ENCODE assay signal across 35 cellular contexts in genomic region chr2:166521155-166521554, GRCh38. TPM values are rescaled to one million over a fixed set of nuclear protein-coding genes. Genes with fewer than 3 reads are reported as not detected.
"Had no signal": no experiment of that assay in that cellular context is flagged by ENCODE, and none has a peak within 500 bp of the region (broad histone marks: within the 10 kb centered on the region; RNA-seq: fewer than 3 reads in every experiment).

No MANE protein-coding gene starts in this region.

- H3K9me3 Mint-ChIP-seq: activated B cell treated with CpG ODN at 0.5 μM for 24 hours; activated naive CD4-positive, alpha-beta T cell treated with anti-CD3 and anti-CD28 coated beads for 36 hours; activated naive CD4-positive, alpha-beta T cell treated with anti-CD3 and anti-CD28 coated beads, Interleukin-2, amount 50 U/mL, for 24 hours; activated naive CD8-positive, alpha-beta T cell treated with anti-CD3 and anti-CD28 coated beads for 36 hours; activated naive CD8-positive, alpha-beta T cell treated with anti-CD3 and anti-CD28 coated beads, Interleukin-2, amount 50 U/mL, for 24 hours; activated T-cell treated with anti-CD3 and anti-CD28 coated beads, Interleukin-2, amount 50 U/mL, for 24 hours; activated T-cell treated with anti-CD3 and anti-CD28 coated beads, Interleukin-2, amount 50 U/mL, for 72 hours; activated T-helper 17 cell treated with anti-CD3 and anti-CD28 coated beads, Interleukin-2, amount 50 U/mL, for 72 hours; T-helper 2 cell treated with Interferon-gamma antibody and Interleukin-4, amounts not matched to agents 5 μg/mL and 100 μg/mL, for 36 hours had no signal

- H3K4me3 Mint-ChIP-seq: activated B cell treated with CpG ODN at 0.5 μM for 24 hours; activated CD8-positive, alpha-beta T cell treated with anti-CD3 and anti-CD28 coated beads, Interleukin-2, amount 10 ng/mL, durations not matched to agents 7 days and 5 days; activated naive CD4-positive, alpha-beta T cell treated with anti-CD3 and anti-CD28 coated beads for 36 hours; activated naive CD4-positive, alpha-beta T cell treated with anti-CD3 and anti-CD28 coated beads, Interleukin-2, amount 50 U/mL, for 24 hours; activated naive CD8-positive, alpha-beta T cell treated with anti-CD3 and anti-CD28 coated beads for 36 hours; activated naive CD8-positive, alpha-beta T cell treated with anti-CD3 and anti-CD28 coated beads, Interleukin-2, amount 50 U/mL, for 24 hours; activated T-cell treated with anti-CD3 and anti-CD28 coated beads, Interleukin-2, amount 50 U/mL, for 24 hours; activated T-cell treated with anti-CD3 and anti-CD28 coated beads, Interleukin-2, amount 50 U/mL, for 72 hours; activated T-helper 17 cell treated with anti-CD3 and anti-CD28 coated beads, Interleukin-2, amount 50 U/mL, for 72 hours; effector memory CD8-positive, alpha-beta T cell; T-helper 17 cell; T-helper 2 cell treated with Interferon-gamma antibody and Interleukin-4, amounts not matched to agents 5 μg/mL and 100 μg/mL, for 36 hours had no signal

- H3K4me1 Mint-ChIP-seq: activated B cell treated with CpG ODN at 0.5 μM for 24 hours; activated naive CD4-positive, alpha-beta T cell treated with anti-CD3 and anti-CD28 coated beads, Interleukin-2, amount 50 U/mL, for 24 hours; activated naive CD8-positive, alpha-beta T cell treated with anti-CD3 and anti-CD28 coated beads for 36 hours; activated naive CD8-positive, alpha-beta T cell treated with anti-CD3 and anti-CD28 coated beads, Interleukin-2, amount 50 U/mL, for 24 hours; activated T-helper 17 cell treated with anti-CD3 and anti-CD28 coated beads, Interleukin-2, amount 50 U/mL, for 72 hours; T-helper 17 cell had no signal

- H3K4me1 ChIP-seq: adrenal gland, body of pancreas had no signal

- H3K27me3 ChIP-seq: adrenal gland, body of pancreas, esophagus muscularis mucosa, gastroesophageal sphincter had no signal

- H3K4me3 ChIP-seq: adrenal gland, body of pancreas, esophagus muscularis mucosa, gastroesophageal sphincter, heart right ventricle had no signal

- H3K36me3 ChIP-seq: adrenal gland, esophagus muscularis mucosa, gastroesophageal sphincter, heart right ventricle, WERI-Rb-1 had no signal

- ATAC-seq: activated CD4-positive, CD25-positive, alpha-beta regulatory T cell treated with anti-CD3 and anti-CD28 coated beads, Interleukin-2, amount 50 U/mL, for 24 hours; activated CD8-positive, alpha-beta T cell treated with anti-CD3 and anti-CD28 coated beads, Interleukin-2, amount 10 ng/mL, durations not matched to agents 7 days and 5 days; activated naive CD8-positive, alpha-beta T cell treated with anti-CD3 and anti-CD28 coated beads, Interleukin-2, amount 50 U/mL, for 24 hours; activated T-cell treated with anti-CD3 and anti-CD28 coated beads, Interleukin-2, amount 50 U/mL, for 72 hours; activated T-helper 17 cell treated with anti-CD3 and anti-CD28 coated beads, Interleukin-2, amount 50 U/mL, for 72 hours; body of pancreas; effector memory CD8-positive, alpha-beta T cell; gastroesophageal sphincter; heart right ventricle; T-helper 17 cell had no signal

- H3K27me3 Mint-ChIP-seq: activated B cell treated with CpG ODN at 0.5 μM for 24 hours; activated naive CD4-positive, alpha-beta T cell treated with anti-CD3 and anti-CD28 coated beads, Interleukin-2, amount 50 U/mL, for 24 hours; activated naive CD8-positive, alpha-beta T cell treated with anti-CD3 and anti-CD28 coated beads for 36 hours; activated T-cell treated with anti-CD3 and anti-CD28 coated beads, Interleukin-2, amount 50 U/mL, for 24 hours; effector memory CD8-positive, alpha-beta T cell; T-helper 17 cell had no signal

- H3K27ac Mint-ChIP-seq: activated B cell treated with CpG ODN at 0.5 μM for 24 hours; activated CD8-positive, alpha-beta T cell treated with anti-CD3 and anti-CD28 coated beads, Interleukin-2, amount 10 ng/mL, durations not matched to agents 7 days and 5 days; activated naive CD4-positive, alpha-beta T cell treated with anti-CD3 and anti-CD28 coated beads for 36 hours; activated naive CD4-positive, alpha-beta T cell treated with anti-CD3 and anti-CD28 coated beads, Interleukin-2, amount 50 U/mL, for 24 hours; activated naive CD8-positive, alpha-beta T cell treated with anti-CD3 and anti-CD28 coated beads for 36 hours; activated naive CD8-positive, alpha-beta T cell treated with anti-CD3 and anti-CD28 coated beads, Interleukin-2, amount 50 U/mL, for 24 hours; activated T-cell treated with anti-CD3 and anti-CD28 coated beads, Interleukin-2, amount 50 U/mL, for 24 hours; activated T-cell treated with anti-CD3 and anti-CD28 coated beads, Interleukin-2, amount 50 U/mL, for 72 hours; activated T-helper 17 cell treated with anti-CD3 and anti-CD28 coated beads, Interleukin-2, amount 50 U/mL, for 72 hours; effector memory CD8-positive, alpha-beta T cell; T-helper 17 cell; T-helper 2 cell treated with Interferon-gamma antibody and Interleukin-4, amounts not matched to agents 5 μg/mL and 100 μg/mL, for 36 hours had no signal

- H3K9me3 ChIP-seq: body of pancreas, esophagus muscularis mucosa, gastroesophageal sphincter, heart right ventricle had no signal

- H3K36me3 Mint-ChIP-seq: activated naive CD4-positive, alpha-beta T cell treated with anti-CD3 and anti-CD28 coated beads, Interleukin-2, amount 50 U/mL, for 24 hours; activated naive CD8-positive, alpha-beta T cell treated with anti-CD3 and anti-CD28 coated beads for 36 hours had no signal

- H3K27ac ChIP-seq: adrenal gland, body of pancreas, esophagus muscularis mucosa, gastroesophageal sphincter, heart right ventricle, WERI-Rb-1 had no signal

- DNase-seq: activated B cell treated with CpG ODN at 0.5 μM for 24 hours; activated CD4-positive, alpha-beta T cell treated with anti-CD3 and anti-CD28 coated beads for 48 hours; activated CD4-positive, alpha-beta T cell treated with anti-CD3 and anti-CD28 coated beads, Interleukin-2, amount 50 U/mL, for 1 hour; activated CD4-positive, alpha-beta T cell treated with anti-CD3 and anti-CD28 coated beads, Interleukin-2, amount 50 U/mL, for 48 hours; activated CD8-positive, alpha-beta memory T cell treated with anti-CD3 and anti-CD28 coated beads, Interleukin-2, amount 50 U/mL, for 48 hours; activated CD8-positive, alpha-beta T cell treated with anti-CD3 and anti-CD28 coated beads, Interleukin-2, amount 10 ng/mL, durations not matched to agents 7 days and 5 days; activated effector memory CD4-positive, alpha-beta T cell treated with Interleukin-2 at 50 U/mL for 16 hours; activated naive CD4-positive, alpha-beta T cell treated with anti-CD3 and anti-CD28 coated beads for 36 hours; activated naive CD8-positive, alpha-beta T cell treated with anti-CD3 and anti-CD28 coated beads for 36 hours; activated naive CD8-positive, alpha-beta T cell treated with anti-CD3 and anti-CD28 coated beads, Interleukin-2, amount 50 U/mL, for 24 hours; activated T-cell treated with anti-CD3 and anti-CD28 coated beads for 4 hours; activated T-cell treated with anti-CD3 and anti-CD28 coated beads, Interleukin-2, amount 50 U/mL, for 24 hours; activated T-cell treated with anti-CD3 and anti-CD28 coated beads, Interleukin-2, amount 50 U/mL, for 72 hours; adrenal gland; aorta; body of pancreas; cortex of kidney; dermis blood vessel endothelial cell; effector CD4-positive, alpha-beta T cell; effector memory CD8-positive, alpha-beta T cell; erythroblast; foreskin melanocyte; heart right ventricle; T-helper 1 cell; T-helper 17 cell; T1000; WERI-Rb-1 had no signal

RNA-seq across cellular contexts. Expression of gene SCN7A, which starts 27.1 kb away (rescaled TPM):
- total RNA-seq: activated B cell treated with CpG ODN at 0.5 μM for 24 hours; activated CD8-positive, alpha-beta memory T cell treated with anti-CD3 and anti-CD28 coated beads for 36 hours; activated CD8-positive, alpha-beta T cell treated with anti-CD3 and anti-CD28 coated beads, Interleukin-2, amount 10 ng/mL, durations not matched to agents 7 days and 5 days; activated naive CD4-positive, alpha-beta T cell treated with anti-CD3 and anti-CD28 coated beads for 36 hours; activated naive CD8-positive, alpha-beta T cell treated with anti-CD3 and anti-CD28 coated beads for 36 hours; activated T-cell treated with anti-CD3 and anti-CD28 coated beads, Interleukin-2, amount 50 U/mL, for 72 hours; activated T-helper 17 cell treated with anti-CD3 and anti-CD28 coated beads, Interleukin-2, amount 50 U/mL, for 72 hours; dermis blood vessel endothelial cell; glomerular endothelial cell; T-helper 17 cell had no signal
